Comparison of ENCODE assay signal across 9 cellular contexts in the genomic region with DNA sequence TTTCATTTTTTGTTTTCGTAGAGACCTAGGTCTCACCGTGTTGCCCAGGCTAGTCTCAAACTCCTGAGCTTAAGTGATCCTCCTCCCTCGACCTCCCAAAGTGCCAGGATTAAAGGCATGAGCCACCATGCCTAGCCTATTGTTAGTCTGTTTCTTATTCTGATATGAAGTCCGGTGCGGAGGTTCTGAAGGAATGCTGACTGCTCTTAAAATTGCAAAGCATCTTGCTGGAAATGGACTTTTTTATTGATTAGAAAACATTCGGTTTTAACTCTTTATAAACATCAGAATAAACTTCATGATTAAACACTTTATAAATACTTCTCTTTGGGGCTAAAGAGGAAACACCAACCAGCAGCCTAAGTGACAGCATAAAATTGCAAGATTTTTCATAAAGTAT. TPM values are rescaled to one million over a fixed set of nuclear protein-coding genes. Genes with fewer than 3 reads are reported as not detected.
A peak's percentile ranks its signal among the peaks of the same experiment; 100 is the strongest.
DNase-seq lines count a peak whose midpoint lies in the region; FAIRE-seq and TF ChIP-seq lines count a peak whose summit lies in the region.
"Had no signal": no experiment of that assay in that cellular context is flagged by ENCODE, and none has a peak within 500 bp of the region (broad histone marks: within the 10 kb centered on the region; RNA-seq: fewer than 3 reads in every experiment).

No MANE protein-coding gene starts in this region.

- TF ChIP-seq POLR2A in stomach (IDR thresholded peaks at IDR 0.05): no peak

- no peak for TF ChIP-seq EP300 in stomach (IDR thresholded peaks at IDR 0.05)

- peak overlapping the region; percentile 97 for H3K27ac Mint-ChIP-seq in activated naive CD8-positive, alpha-beta T cell

- no peaks in the 10 kb centered on the region for H3K27me3 Mint-ChIP-seq in activated naive CD8-positive, alpha-beta T cell

- no peaks in the 10 kb centered on the region for H3K9me3 Mint-ChIP-seq in activated naive CD8-positive, alpha-beta T cell (ENCODE audit: low read depth)

- H3K27me3 ChIP-seq in stomach: no peaks in the 10 kb centered on the region

- peaks cover 5 to 7% of the 10 kb centered on the region in 2 donors for H3K4me1 ChIP-seq in kidney (ENCODE audit: control insufficient read depth in 1 of 2, insufficient read depth in 1 of 2, low read depth in 1 of 2, low read length in 2 of 2)
- H3K4me1 ChIP-seq in stomach: peaks cover 45 to 84% (median 67%) of the 10 kb centered on the region in 4 donors

- TF ChIP-seq CTCF in kidney (IDR thresholded peaks at IDR 0.05; ENCODE audit: borderline replicate concordance, extremely low read depth, insufficient read depth): no peak
- no peak for TF ChIP-seq CTCF in stomach (IDR thresholded peaks at IDR 0.05)

- H3K9me3 ChIP-seq in kidney (ENCODE audit: control insufficient read depth in 1 of 2, low read length in 2 of 2) (no peaks in the 10 kb centered on the region), stomach (no peaks in the 10 kb centered on the region)

- peaks cover 33% of the 10 kb centered on the region for H3K4me1 Mint-ChIP-seq in activated naive CD8-positive, alpha-beta T cell (ENCODE audit: low read depth)

- 63 to 76% (median 71%) methylated on average over 6 of the region's 6 CpGs for WGBS in stomach, 5 donors

- peak overlapping the region; percentile 89 for H3K4me3 ChIP-seq in Jurkat, Clone E6-1 (ENCODE audit: low read length)
- H3K4me3 ChIP-seq in kidney (ENCODE audit: low read length in 2 of 2): peak overlapping the region; percentile 13 to 18
- peak overlapping the region in 3 of 4 donors; percentile 76 to 90 (median 83) for H3K4me3 ChIP-seq in stomach

- H3K36me3 Mint-ChIP-seq in activated naive CD8-positive, alpha-beta T cell: peaks cover 51% of the 10 kb centered on the region

- no peak for DNase-seq in Jurkat, Clone E6-1 (ENCODE audit: low read depth, low spot score)
- no peak for DNase-seq in kidney
- no peak for DNase-seq in stomach
- no peak for DNase-seq in SHP77 (lab: John Stamatoyannopoulos, UW)
- DNase-seq in RPMI8226: no peak
- no peak for DNase-seq in inferior parietal cortex (ENCODE audit: extremely low spot score)
- no peak for DNase-seq in SIG-M5 treated with dmso at 0.1 percent for 504 hours (lab: John Stamatoyannopoulos, UW; ENCODE audit: unreplicated experiment)

- intact Hi-C loops in kidney (cut with DNase I) (no loop called here), stomach (cut with DNase I; ENCODE audit: low total_unique reads) (loop anchor here (5.0 kb wide), 1 partner anchor 158 kb away; no protein-coding TSS in a partner anchor)

- H3K9ac ChIP-seq in kidney (ENCODE audit: low read length in 2 of 2): no peak overlapping the region

- peaks cover 3 to 4% of the 10 kb centered on the region in 2 donors for H3K36me3 ChIP-seq in kidney (ENCODE audit: control insufficient read depth in 1 of 2, insufficient read depth in 2 of 2, low read length in 2 of 2)
- peaks cover 6 to 26% (median 23%) of the 10 kb centered on the region in 4 donors for H3K36me3 ChIP-seq in stomach

- peak overlapping the region; percentile 96 for H3K4me3 Mint-ChIP-seq in activated naive CD8-positive, alpha-beta T cell

- no peak for FAIRE-seq in kidney (lab: Jason Lieb, UNC)

- no peak overlapping the region for H3K27ac ChIP-seq in kidney (ENCODE audit: low read depth in 2 of 2, low read length in 2 of 2)
- H3K27ac ChIP-seq in stomach: peak overlapping the region in 4 of 5 donors; percentile 25 to 97 (median 94)
- H3K27ac ChIP-seq: RWPE1 had no signal

RNA-seq across cellular contexts. Expression of gene TNFAIP3, which starts 3.2 kb away (rescaled TPM):
- 31.0 TPM for polyA plus RNA-seq in Jurkat, Clone E6-1 (2012; ENCODE audit: insufficient read depth, insufficient read length)
- total RNA-seq in kidney (52.6 TPM), stomach (10 to 100 TPM in 4 of 5 donors, 1 to 10 TPM in 1; 7.8 to 77.0 (median 34.1) TPM)
- polyA plus RNA-seq in kidney (ENCODE audit: insufficient read depth, low read depth, low replicate concordance) (2.8 TPM), stomach (10 to 100 TPM in 2 of 3 donors, 1 to 10 TPM in 1; 9.5 to 13.6 (median 11.2) TPM)

Comparison
In these comparisons a context has a peak if more than half of its experiments do, and no peak if none do; other contexts are left out.
1. H3K4me3 ChIP-seq: peak in every context shown above with its lines; median percentile 89 in Jurkat, Clone E6-1; 83 in stomach; 16 in kidney.
2. H3K27ac ChIP-seq: peak in stomach (4 of 5); none in kidney (0 of 2).